ENCODE assay signal across 13 cellular contexts in the genomic region with DNA sequence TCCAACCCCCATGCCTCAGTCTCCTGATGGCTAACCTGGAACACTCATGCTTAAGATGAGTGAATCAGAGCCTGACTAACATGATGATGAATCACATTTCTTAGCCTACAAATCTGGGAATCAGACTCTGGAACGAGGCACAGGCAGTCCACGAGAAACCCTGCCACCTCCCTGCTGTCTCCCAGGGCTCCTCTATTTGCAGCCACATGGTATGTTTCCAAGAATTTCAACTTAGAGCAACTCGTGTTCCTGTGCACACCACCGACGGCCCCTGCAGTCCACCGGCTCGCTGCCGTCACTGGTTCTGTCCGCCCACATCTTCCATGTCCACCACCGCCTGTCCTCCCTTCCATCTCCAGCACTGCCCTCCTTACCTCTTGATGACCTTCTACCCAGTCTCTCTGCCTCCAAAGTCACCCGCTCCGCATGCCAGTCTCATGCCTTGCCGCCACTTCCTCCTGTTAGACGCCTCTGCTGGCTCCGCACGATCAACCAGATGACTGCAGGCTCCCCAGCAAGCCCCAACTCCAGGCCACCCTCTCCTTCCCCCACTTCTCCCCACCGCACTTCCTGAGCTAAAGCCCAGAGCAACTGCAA.
A peak's percentile ranks its signal among the peaks of the same experiment; 100 is the strongest.
DNase-seq lines count a peak whose midpoint lies in the region; ATAC-seq and TF ChIP-seq lines count a peak whose summit lies in the region.
"Had no signal": no experiment of that assay in that cellular context is flagged by ENCODE, and none has a peak within 500 bp of the region (broad histone marks: within the 10 kb centered on the region; RNA-seq: fewer than 3 reads in every experiment).

No MANE protein-coding gene starts in this region.

- POLR2A ChIA-PET in activated CD8-positive, alpha-beta T cell treated with anti-CD3 and anti-CD28 coated beads, Interleukin-2, amount 10 ng/mL, durations not matched to agents 7 days and 5 days (lab: Charles Lee), result no interaction called here
- POLR2A ChIA-PET in activated CD4-positive, alpha-beta T cell treated with anti-CD3 and anti-CD28 coated beads for 36 hours (lab: Charles Lee), result no interaction called here

- no peak for DNase-seq in Right ventricle myocardium inferior (ENCODE audit: missing footprints)
- DNase-seq in left ventricle myocardium inferior, result no peak
- peak; percentile 34 for DNase-seq in activated CD8-positive, alpha-beta T cell treated with anti-CD3 and anti-CD28 coated beads, Interleukin-2, amount 10 ng/mL, durations not matched to agents 7 days and 5 days
- DNase-seq in hepatic stellate cell (ENCODE audit: low spot score), result peak; percentile 64
- peak; percentile 52 to 77 for DNase-seq in upper lobe of left lung
- DNase-seq in activated CD4-positive, alpha-beta T cell treated with anti-CD3 and anti-CD28 coated beads for 36 hours, result no peak
- DNase-seq in activated T-cell treated with anti-CD3 and anti-CD28 coated beads, Interleukin-2, amount 50 U/mL, for 1 hour, result no peak
- DNase-seq: central memory CD4-positive, alpha-beta T cell; left cardiac atrium; OCI-M1 had no signal

- H3K9me3 ChIP-seq in left ventricle myocardium inferior (replicated peaks) (no peaks in the 10 kb centered on the region), upper lobe of left lung (no peaks in the 10 kb centered on the region)

- no peaks in the 10 kb centered on the region for H3K4me1 ChIP-seq in left ventricle myocardium inferior
- H3K4me1 ChIP-seq in upper lobe of left lung, result no peaks in the 10 kb centered on the region

- no peaks in the 10 kb centered on the region for H3K36me3 Mint-ChIP-seq in activated CD8-positive, alpha-beta T cell treated with anti-CD3 and anti-CD28 coated beads, Interleukin-2, amount 10 ng/mL, durations not matched to agents 7 days and 5 days (ENCODE audit: low read depth)
- peaks cover 2% of the 10 kb centered on the region for H3K36me3 Mint-ChIP-seq in activated CD4-positive, alpha-beta T cell treated with anti-CD3 and anti-CD28 coated beads for 36 hours (ENCODE audit: low read depth)

- TF ChIP-seq CTCF in left ventricle myocardium inferior (IDR thresholded peaks at IDR 0.05; ENCODE audit: borderline replicate concordance) (no peak), upper lobe of left lung (IDR thresholded peaks at IDR 0.05) (no peak)

- peak in 1 of 4 donors; percentile 48 for TF ChIP-seq EP300 in upper lobe of left lung (IDR thresholded peaks at IDR 0.05)

- H3K36me3 ChIP-seq in left ventricle myocardium inferior (no peaks in the 10 kb centered on the region), upper lobe of left lung (no peaks in the 10 kb centered on the region)

- intact Hi-C loops in Right ventricle myocardium inferior (cut with DNase I), result no loop called here
- intact Hi-C loops in left ventricle myocardium inferior (cut with micrococcal nuclease), result no loop called here
- intact Hi-C loops in activated CD4-positive, alpha-beta T cell treated with anti-CD3 and anti-CD28 coated beads for 36 hours (cut with DNase I, micrococcal nuclease), result no loop called here

- CTCF ChIA-PET in activated CD8-positive, alpha-beta T cell treated with anti-CD3 and anti-CD28 coated beads, Interleukin-2, amount 10 ng/mL, durations not matched to agents 7 days and 5 days (lab: Charles Lee), result no interaction called here
- CTCF ChIA-PET in activated CD4-positive, alpha-beta T cell treated with anti-CD3 and anti-CD28 coated beads for 36 hours (lab: Charles Lee), result no interaction called here

- TF ChIP-seq POLR2A in upper lobe of left lung (IDR thresholded peaks at IDR 0.05), result peak in 1 of 4 donors; percentile 43

- no peaks in the 10 kb centered on the region for H3K9me3 Mint-ChIP-seq in activated CD8-positive, alpha-beta T cell treated with anti-CD3 and anti-CD28 coated beads, Interleukin-2, amount 10 ng/mL, durations not matched to agents 7 days and 5 days (ENCODE audit: insufficient read depth)
- H3K9me3 Mint-ChIP-seq in activated CD4-positive, alpha-beta T cell treated with anti-CD3 and anti-CD28 coated beads for 36 hours (ENCODE audit: low read depth), result peaks cover 2% of the 10 kb centered on the region

- H3K4me1 Mint-ChIP-seq in activated CD8-positive, alpha-beta T cell treated with anti-CD3 and anti-CD28 coated beads, Interleukin-2, amount 10 ng/mL, durations not matched to agents 7 days and 5 days (ENCODE audit: low read depth), result peaks cover 14% of the 10 kb centered on the region
- H3K4me1 Mint-ChIP-seq in activated CD4-positive, alpha-beta T cell treated with anti-CD3 and anti-CD28 coated beads for 36 hours, result no peaks in the 10 kb centered on the region

- H3K27ac Mint-ChIP-seq in activated CD8-positive, alpha-beta T cell treated with anti-CD3 and anti-CD28 coated beads, Interleukin-2, amount 10 ng/mL, durations not matched to agents 7 days and 5 days, result no peak overlapping the region
- no peak overlapping the region for H3K27ac Mint-ChIP-seq in activated CD4-positive, alpha-beta T cell treated with anti-CD3 and anti-CD28 coated beads for 36 hours
- H3K27ac Mint-ChIP-seq: B cell had no signal

- H3K27me3 Mint-ChIP-seq in activated CD8-positive, alpha-beta T cell treated with anti-CD3 and anti-CD28 coated beads, Interleukin-2, amount 10 ng/mL, durations not matched to agents 7 days and 5 days (ENCODE audit: low read depth), result no peaks in the 10 kb centered on the region
- no peaks in the 10 kb centered on the region for H3K27me3 Mint-ChIP-seq in activated CD4-positive, alpha-beta T cell treated with anti-CD3 and anti-CD28 coated beads for 36 hours
- H3K27me3 Mint-ChIP-seq: B cell had no signal

- 68 to 86% methylated on average over 17 of the region's 17 CpGs for WGBS in upper lobe of left lung, 2 donors

- H3K27ac ChIP-seq in left ventricle myocardium inferior (replicated peaks), result no peak overlapping the region
- peak overlapping the region in 1 of 4 donors; percentile 17 for H3K27ac ChIP-seq in upper lobe of left lung
- H3K27ac ChIP-seq: KMS-11 had no signal

- no peak overlapping the region for H3K4me3 Mint-ChIP-seq in activated CD8-positive, alpha-beta T cell treated with anti-CD3 and anti-CD28 coated beads, Interleukin-2, amount 10 ng/mL, durations not matched to agents 7 days and 5 days
- H3K4me3 Mint-ChIP-seq in activated CD4-positive, alpha-beta T cell treated with anti-CD3 and anti-CD28 coated beads for 36 hours, result no peak overlapping the region
- H3K4me3 Mint-ChIP-seq: B cell had no signal

- H3K27me3 ChIP-seq in left ventricle myocardium inferior (ENCODE audit: low read depth) (no peaks in the 10 kb centered on the region), upper lobe of left lung (no peaks in the 10 kb centered on the region)

- peak; percentile 42 for ATAC-seq in Right ventricle myocardium inferior
- ATAC-seq in activated CD8-positive, alpha-beta T cell treated with anti-CD3 and anti-CD28 coated beads, Interleukin-2, amount 10 ng/mL, durations not matched to agents 7 days and 5 days, result peak; percentile 63
- peak; percentile 67 to 72 for ATAC-seq in upper lobe of left lung (ENCODE audit: low FRiP score in 2 of 2)
- no peak for ATAC-seq in HG03108 (IDR thresholded peaks at IDR 0.05; ENCODE audit: unreplicated experiment)
- ATAC-seq in activated CD4-positive, alpha-beta T cell treated with anti-CD3 and anti-CD28 coated beads for 36 hours, result no peak

- H3K4me3 ChIP-seq in left ventricle myocardium inferior (no peak overlapping the region), upper lobe of left lung (no peak overlapping the region)

Comparison
In these comparisons a context has a peak if more than half of its experiments do, and no peak if none do; other contexts are left out.
1. ATAC-seq: peak in Right ventricle myocardium inferior (single experiment), activated CD8-positive, alpha-beta T cell treated with anti-CD3 and anti-CD28 coated beads, Interleukin-2, amount 10 ng/mL, durations not matched to agents 7 days and 5 days (single experiment) and upper lobe of left lung (2 of 2); none in HG03108 (single experiment) and activated CD4-positive, alpha-beta T cell treated with anti-CD3 and anti-CD28 coated beads for 36 hours (single experiment).
2. DNase-seq: peak in activated CD8-positive, alpha-beta T cell treated with anti-CD3 and anti-CD28 coated beads, Interleukin-2, amount 10 ng/mL, durations not matched to agents 7 days and 5 days (single experiment), hepatic stellate cell (single experiment) and upper lobe of left lung (2 of 2); none in Right ventricle myocardium inferior (single experiment), left ventricle myocardium inferior (single experiment), activated CD4-positive, alpha-beta T cell treated with anti-CD3 and anti-CD28 coated beads for 36 hours (single experiment) and activated T-cell treated with anti-CD3 and anti-CD28 coated beads, Interleukin-2, amount 50 U/mL, for 1 hour (single experiment).